8 cellular contexts compared by ENCODE assay signal in genomic region chr5:160105686-160106085, GRCh38. TPM values are rescaled to one million over a fixed set of nuclear protein-coding genes. Genes with fewer than 3 reads are reported as not detected.
DNase-seq lines count a peak whose midpoint lies in the region; ATAC-seq and TF ChIP-seq lines count a peak whose summit lies in the region.

No MANE protein-coding gene starts in this region.

- H3K4me3 ChIP-seq in epithelial cell of proximal tubule (ENCODE audit: low read depth, low read length): no peak overlapping the region

- intact Hi-C loops in Right ventricle myocardium superior (cut with DNase I): no loop called here

- peak; percentile 78 for ATAC-seq in GM21390 (IDR thresholded peaks at IDR 0.05; ENCODE audit: unreplicated experiment)
- peak; percentile 67 for ATAC-seq in HG03521 (IDR thresholded peaks at IDR 0.05; ENCODE audit: unreplicated experiment)
- ATAC-seq in Right ventricle myocardium superior (ENCODE audit: poor library complexity): no peak

- TF ChIP-seq CTCF in GM10266 (IDR thresholded peaks at IDR 0.05; ENCODE audit: control insufficient read depth, insufficient read depth, low read depth, missing control alignments): no peak
- no peak for TF ChIP-seq CTCF in epithelial cell of proximal tubule (conservative IDR thresholded peaks at IDR 0.05; ENCODE audit: low read depth, low read length)

- peak; percentile 35 for DNase-seq in GM10266 (ENCODE audit: extremely low spot score)
- peak; percentile 26 for DNase-seq in epithelial cell of proximal tubule (ENCODE audit: low read depth)
- no peak for DNase-seq in Right ventricle myocardium superior
- DNase-seq in hippocampal formation (lab: John Stamatoyannopoulos, UW): no peak
- DNase-seq in NCI-H226: no peak
- no peak for DNase-seq in NCI-H774 (lab: John Stamatoyannopoulos, UW)

RNA-seq across cellular contexts. Expression of gene PWWP2A, which starts 13.6 kb away (rescaled TPM):
- total RNA-seq in epithelial cell of proximal tubule (13.3 and 19.6 TPM in 2 replicates), Right ventricle myocardium superior (8.8 TPM)

Comparison
In these comparisons a context has a peak if more than half of its experiments do, and no peak if none do; other contexts are left out.
1. DNase-seq: peak in GM10266 (single experiment) and epithelial cell of proximal tubule (single experiment); none in Right ventricle myocardium superior (single experiment), hippocampal formation (0 of 2), NCI-H226 (single experiment) and NCI-H774 (single experiment).